9 cellular contexts compared by ENCODE assay signal in genomic region chr21:20882462-20883415, GRCh38.
DNase-seq lines count a peak whose midpoint lies in the region; ATAC-seq, FAIRE-seq and TF ChIP-seq lines count a peak whose summit lies in the region.
"Had no signal": no experiment of that assay in that cellular context is flagged by ENCODE, and none has a peak within 500 bp of the region (broad histone marks: within the 10 kb centered on the region; RNA-seq: fewer than 3 reads in every experiment).

No MANE protein-coding gene starts in this region.

- H3K9ac ChIP-seq in HCT116 (ENCODE audit: low read length) (no peak overlapping the region), mesendoderm (ENCODE audit: low read length) (no peak overlapping the region)

- intact Hi-C loops in HCT116 (cut with micrococcal nuclease) = no loop called here

- H3K4me2 ChIP-seq in HCT116 (ENCODE audit: low read length) (no peak overlapping the region), mesendoderm (ENCODE audit: low read length) (no peak overlapping the region)

- H3K4me1 ChIP-seq in HCT116 (ENCODE audit: control insufficient read depth in 1 of 2, insufficient read depth in 2 of 2, low read length in 2 of 2) (no peaks in the 10 kb centered on the region), mesendoderm (ENCODE audit: control insufficient read depth, low read depth, low read length) (no peaks in the 10 kb centered on the region)

- no peak overlapping the region for H2AK5ac ChIP-seq in mesendoderm (ENCODE audit: low read length)

- no peak for FAIRE-seq in H54 (lab: Jason Lieb, UNC)

- no peaks in the 10 kb centered on the region for H4K20me1 ChIP-seq in HCT116 (ENCODE audit: insufficient read depth)

- H3K27ac ChIP-seq in HCT116 (ENCODE audit: low read depth, low read length) (no peak overlapping the region), mesendoderm (ENCODE audit: low read depth, low read length) (no peak overlapping the region)

- no peak overlapping the region for H3K4ac ChIP-seq in mesendoderm (ENCODE audit: low read depth, low read length)

- CTCF ChIA-PET in HCT116 (lab: Charles Lee) = no interaction called here

- H3K27me3 ChIP-seq in HCT116 (ENCODE audit: insufficient read depth, low read length) = no peaks in the 10 kb centered on the region
- H3K27me3 ChIP-seq in mesendoderm (ENCODE audit: insufficient read depth, low read length, poor library complexity) = no peaks in the 10 kb centered on the region

- H3K4me3 ChIP-seq in AG09309 (ENCODE audit: control insufficient read depth, low read depth, low read length) = no peak overlapping the region
- no peak overlapping the region for H3K4me3 ChIP-seq in HCT116 (replicated peaks in 1 of 2; ENCODE audit: low read depth in 1 of 2, low read length in 2 of 2)
- no peak overlapping the region for H3K4me3 ChIP-seq in choroid plexus epithelial cell (ENCODE audit: low read depth, low read length)
- H3K4me3 ChIP-seq in mesendoderm (ENCODE audit: low read length) = no peak overlapping the region

- no peak overlapping the region for H2BK120ac ChIP-seq in mesendoderm (ENCODE audit: low read depth, low read length)

- peak; percentile 4 for TF ChIP-seq CTCF in AG09309 (IDR thresholded peaks at IDR 0.05; ENCODE audit: control insufficient read depth, insufficient read depth, low read depth, low read length, missing control alignments)
- peak in 2 of 3 experiments; percentile 29 to 49; a peak in 2 of 6 replicates for TF ChIP-seq CTCF in HCT116 (IDR thresholded peaks at IDR 0.05 in 2 of 3, conservative IDR thresholded peaks at IDR 0.05 in 1 of 3; ENCODE audit: borderline replicate concordance in 1 of 3, insufficient read depth in 1 of 3, low read depth in 2 of 3, low read length in 2 of 3)
- peak; percentile 84 for TF ChIP-seq CTCF in choroid plexus epithelial cell (conservative IDR thresholded peaks at IDR 0.05; ENCODE audit: low read depth, low read length)
- TF ChIP-seq CTCF in GM20000 (IDR thresholded peaks at IDR 0.05; ENCODE audit: extremely low read depth, missing control alignments) = no peak

- no peak for ATAC-seq in HCT116
- no peak for ATAC-seq in GM19324 (IDR thresholded peaks at IDR 0.05; ENCODE audit: low FRiP score, unreplicated experiment)

- BruUV-seq in HCT116 (replicated peaks; lab: Mats Ljungman, UMichigan) = no TSS peak

- H2AFZ ChIP-seq in HCT116 (ENCODE audit: low read depth, low read length, poor library complexity, severe bottlenecking) = no peak overlapping the region

- RAD21 ChIA-PET in HCT116 (lab: Charles Lee; ENCODE audit: low non-redundant PET in 1 of 2, low total read pairs in 2 of 2, uncharacterized antibody in 2 of 2, unreplicated experiment in 2 of 2) = no interaction called here

- H3K56ac ChIP-seq in mesendoderm (ENCODE audit: low read length) = no peak overlapping the region

- H3K9me3 ChIP-seq in HCT116 (ENCODE audit: control insufficient read depth in 1 of 2, insufficient read depth in 1 of 2, low read depth in 1 of 2, low read length in 2 of 2) = peaks cover 5 to 12% of the 10 kb centered on the region in 2 experiments; a peak in 2 of 4 replicates

- no peaks in the 10 kb centered on the region for H3K79me2 ChIP-seq in HCT116 (ENCODE audit: insufficient read depth, low read length)
- no peaks in the 10 kb centered on the region for H3K79me2 ChIP-seq in mesendoderm (ENCODE audit: control insufficient read depth, insufficient read depth, low read length)

- no peaks in the 10 kb centered on the region for H3K79me1 ChIP-seq in mesendoderm (ENCODE audit: low read length)

- H3K18ac ChIP-seq in mesendoderm (ENCODE audit: low read length) = no peak overlapping the region

- no peak for TF ChIP-seq RAD21 in HCT116 (IDR thresholded peaks at IDR 0.05; ENCODE audit: low read depth)

- POLR2A ChIA-PET in HCT116 (lab: Charles Lee) = no interaction called here

- no peak overlapping the region for H4K5ac ChIP-seq in mesendoderm (ENCODE audit: low read length)

- no peak overlapping the region for H3K23ac ChIP-seq in mesendoderm (ENCODE audit: low read length)

- DNase-seq in AG09309 (ENCODE audit: low read depth) (no peak), HCT116 (ENCODE audit: low read depth, low spot score) (peak; percentile 8), NCI-H774 (lab: John Stamatoyannopoulos, UW) (peak; percentile 41), choroid plexus epithelial cell (ENCODE audit: low read depth) (peak; percentile 71), mesendoderm (peak; percentile 64), GM20000 (ENCODE audit: low spot score) (no peak), H54 (ENCODE audit: insufficient read length, low spot score) (no peak)
- DNase-seq: stimulated activated naive B cell treated with anti-CD40 and anti-IgM and Interleukin-4, amounts not matched to agents 10 μg/mL and 1 μg/mL and 100 μg/mL, for 72 hours had no signal

- no peaks in the 10 kb centered on the region for H3K9me2 ChIP-seq in HCT116 (ENCODE audit: insufficient read depth)

- no peak overlapping the region for H2BK15ac ChIP-seq in mesendoderm (replicated peaks; ENCODE audit: low read depth)

- H3K36me3 ChIP-seq in HCT116 (ENCODE audit: control insufficient read depth in 1 of 2, insufficient read depth in 2 of 2, low read length in 2 of 2) = no peaks in the 10 kb centered on the region
- no peaks in the 10 kb centered on the region for H3K36me3 ChIP-seq in mesendoderm (ENCODE audit: control insufficient read depth, insufficient read depth, low read length)

- no peak for TF ChIP-seq POLR2A in HCT116 (IDR thresholded peaks at IDR 0.05; ENCODE audit: borderline replicate concordance, extremely low read depth, insufficient read depth, insufficient read length)
- TF ChIP-seq POLR2A in H54 (IDR thresholded peaks at IDR 0.05; ENCODE audit: low read depth, low read length) = no peak

- no CpG with 5 or more reads among the region's 9 CpGs for WGBS in mesendoderm (ENCODE audit: extremely low coverage, insufficient coverage, low lambda C conversion rate)

- H2BK5ac ChIP-seq in mesendoderm (ENCODE audit: low read length) = no peak overlapping the region

- H4K8ac ChIP-seq in mesendoderm (ENCODE audit: low read depth, low read length) = no peak overlapping the region

TF ChIP-seq in HCT116, 20 proteins besides CTCF, POLR2A, EP300 and RAD21 (continues in another document):
- TF ChIP-seq POLR2AphosphoS5 (IDR thresholded peaks at IDR 0.05; ENCODE audit: low read depth, low read length) = no peak
- no peak for TF ChIP-seq JUND (IDR thresholded peaks at IDR 0.05)
- TF ChIP-seq ELF1 (IDR thresholded peaks at IDR 0.05; ENCODE audit: borderline replicate concordance, low read depth) = no peak
- no peak for TF ChIP-seq CBX3 (IDR thresholded peaks at IDR 0.05; ENCODE audit: low read depth)
- no peak for TF ChIP-seq YY1 (IDR thresholded peaks at IDR 0.05; ENCODE audit: extremely low read depth, insufficient replicate concordance, low read depth, low read length)
- no peak for TF ChIP-seq SP1 (IDR thresholded peaks at IDR 0.05; ENCODE audit: low read depth)
- TF ChIP-seq, protein P1, sequence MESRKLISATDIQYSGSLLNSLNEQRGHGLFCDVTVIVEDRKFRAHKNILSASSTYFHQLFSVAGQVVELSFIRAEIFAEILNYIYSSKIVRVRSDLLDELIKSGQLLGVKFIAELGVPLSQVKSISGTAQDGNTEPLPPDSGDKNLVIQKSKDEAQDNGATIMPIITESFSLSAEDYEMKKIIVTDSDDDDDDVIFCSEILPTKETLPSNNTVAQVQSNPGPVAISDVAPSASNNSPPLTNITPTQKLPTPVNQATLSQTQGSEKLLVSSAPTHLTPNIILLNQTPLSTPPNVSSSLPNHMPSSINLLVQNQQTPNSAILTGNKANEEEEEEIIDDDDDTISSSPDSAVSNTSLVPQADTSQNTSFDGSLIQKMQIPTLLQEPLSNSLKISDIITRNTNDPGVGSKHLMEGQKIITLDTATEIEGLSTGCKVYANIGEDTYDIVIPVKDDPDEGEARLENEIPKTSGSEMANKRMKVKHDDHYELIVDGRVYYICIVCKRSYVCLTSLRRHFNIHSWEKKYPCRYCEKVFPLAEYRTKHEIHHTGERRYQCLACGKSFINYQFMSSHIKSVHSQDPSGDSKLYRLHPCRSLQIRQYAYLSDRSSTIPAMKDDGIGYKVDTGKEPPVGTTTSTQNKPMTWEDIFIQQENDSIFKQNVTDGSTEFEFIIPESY (IDR thresholded peaks at IDR 0.05; ENCODE audit: extremely low read depth, insufficient replicate concordance, low read length) = no peak
- TF ChIP-seq, protein P2, sequence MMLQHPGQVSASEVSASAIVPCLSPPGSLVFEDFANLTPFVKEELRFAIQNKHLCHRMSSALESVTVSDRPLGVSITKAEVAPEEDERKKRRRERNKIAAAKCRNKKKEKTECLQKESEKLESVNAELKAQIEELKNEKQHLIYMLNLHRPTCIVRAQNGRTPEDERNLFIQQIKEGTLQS (IDR thresholded peaks at IDR 0.05) = no peak
- no peak for TF ChIP-seq REST (IDR thresholded peaks at IDR 0.05; ENCODE audit: low read depth)
- TF ChIP-seq, protein P3, sequence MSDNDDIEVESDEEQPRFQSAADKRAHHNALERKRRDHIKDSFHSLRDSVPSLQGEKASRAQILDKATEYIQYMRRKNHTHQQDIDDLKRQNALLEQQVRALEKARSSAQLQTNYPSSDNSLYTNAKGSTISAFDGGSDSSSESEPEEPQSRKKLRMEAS (IDR thresholded peaks at IDR 0.05) = no peak
- no peak for TF ChIP-seq CEBPB (IDR thresholded peaks at IDR 0.05; ENCODE audit: low read depth)
- no peak for TF ChIP-seq EGR1 (IDR thresholded peaks at IDR 0.05; ENCODE audit: low read depth)

Comparison
In these comparisons a context has a peak if more than half of its experiments do, and no peak if none do; other contexts are left out.
1. DNase-seq: peak in HCT116 (single experiment), NCI-H774 (single experiment), choroid plexus epithelial cell (single experiment) and mesendoderm (single experiment); none in AG09309 (single experiment), GM20000 (single experiment) and H54 (single experiment).